In genomic region chr1:11272842-11273594, GRCh38 we compare ENCODE assay signal across 8 cellular contexts. TPM values are rescaled to one million over a fixed set of nuclear protein-coding genes. Genes with fewer than 3 reads are reported as not detected.
DNase-seq lines count a peak whose midpoint lies in the region; ATAC-seq and TF ChIP-seq lines count a peak whose summit lies in the region.

TSS of gene UBIAD1 (plus strand) at chr1:11273198. CDS start at chr1:11273532, 334 bp downstream.

- DNase-seq in AG10803 (ENCODE audit: low read depth) (peak; percentile 86), NCI-H345 treated with DMSO at 0.1 percent for 48 hours (lab: John Stamatoyannopoulos, UW; ENCODE audit: unreplicated experiment) (peak; percentile 62), cerebellar cortex (ENCODE audit: low spot score) (peak; percentile 79), kidney epithelial cell (ENCODE audit: low read depth) (peak; percentile 29)
- peak; percentile 79 for DNase-seq in activated CD4-positive, CD25-positive, alpha-beta regulatory T cell treated with anti-CD3 and anti-CD28 coated beads, Interleukin-2, amount 50 U/mL, for 72 hours
- DNase-seq in stimulated activated CD4-positive, alpha-beta T cell treated with anti-CD3 and anti-CD28 coated beads, Interleukin-15, amount 100 ng/mL, for 24 hours = peak; percentile 85

- peak; percentile 79 for ATAC-seq in HG03159 (IDR thresholded peaks at IDR 0.05; ENCODE audit: unreplicated experiment)

- no peaks in the 10 kb centered on the region for H3K27me3 ChIP-seq in kidney epithelial cell (ENCODE audit: control insufficient read depth, insufficient read depth, low read length)

- H3K4me3 ChIP-seq in AG10803 (ENCODE audit: low read length) = peak within 1 kb of the TSS; percentile 84
- peak within 1 kb of the TSS; percentile 76 for H3K4me3 ChIP-seq in kidney epithelial cell (ENCODE audit: low read depth, low read length)

- H3K36me3 ChIP-seq in kidney epithelial cell (ENCODE audit: control insufficient read depth, insufficient read depth, low read length) = no peaks in the 10 kb centered on the region

- peak; percentile 92 for TF ChIP-seq POLR2A in GM18951 (IDR thresholded peaks at IDR 0.05; ENCODE audit: extremely low read depth, insufficient read depth, insufficient read length)

- TF ChIP-seq CTCF in AG10803 (conservative IDR thresholded peaks at IDR 0.05; ENCODE audit: low read length) (no peak), kidney epithelial cell (IDR thresholded peaks at IDR 0.05; ENCODE audit: insufficient read depth, low read length, poor library complexity, severe bottlenecking) (no peak)

- in situ Hi-C loops in GM18951 (cut with MboI; ENCODE audit: low sequenced_read_pairs, unreplicated experiment) = no loop called here

RNA-seq across cellular contexts. Expression of gene UBIAD1, which starts in this region (rescaled TPM):
- total RNA-seq in kidney epithelial cell = 10.9 and 16.0 TPM in 2 replicates

Comparison
In these comparisons a context has a peak if more than half of its experiments do, and no peak if none do; other contexts are left out.
1. Peak in every context shown above with its lines: DNase-seq, ATAC-seq and H3K4me3 ChIP-seq.
2. DNase-seq: peak in every context shown above with its lines; median percentile 86 in AG10803; 85 in stimulated activated CD4-positive, alpha-beta T cell treated with anti-CD3 and anti-CD28 coated beads, Interleukin-15, amount 100 ng/mL, for 24 hours; 79 in activated CD4-positive, CD25-positive, alpha-beta regulatory T cell treated with anti-CD3 and anti-CD28 coated beads, Interleukin-2, amount 50 U/mL, for 72 hours; 79 in cerebellar cortex; 62 in NCI-H345 treated with DMSO at 0.1 percent for 48 hours; 29 in kidney epithelial cell.